ENCODE assay signal across 18 cellular contexts in genomic region chr6:83216806-83217205, GRCh38.
"Had no signal": no experiment of that assay in that cellular context is flagged by ENCODE, and none has a peak within 500 bp of the region (broad histone marks: within the 10 kb centered on the region; RNA-seq: fewer than 3 reads in every experiment).

No MANE protein-coding gene starts in this region.

- H3K4me1 ChIP-seq: breast epithelium, gastroesophageal sphincter, left lung, tibial artery, uterus had no signal

- H3K9me3 ChIP-seq: breast epithelium, gastroesophageal sphincter, left lung, tibial artery, uterus had no signal

- H3K4me3 Mint-ChIP-seq: activated CD8-positive, alpha-beta T cell treated with anti-CD3 and anti-CD28 coated beads for 36 hours; activated naive CD8-positive, alpha-beta T cell; activated T-cell treated with anti-CD3 and anti-CD28 coated beads, Interleukin-2, amount 50 U/mL, for 72 hours; natural killer cell treated with Interleukin-12 subunit alpha and Interleukin-12 subunit beta and Interleukin-15 and Interleukin-18, amount 100 ng/mL, for 72 hours; T-cell had no signal

- H3K27ac Mint-ChIP-seq: activated CD8-positive, alpha-beta T cell treated with anti-CD3 and anti-CD28 coated beads for 36 hours; activated naive CD8-positive, alpha-beta T cell; activated T-cell treated with anti-CD3 and anti-CD28 coated beads, Interleukin-2, amount 50 U/mL, for 72 hours; natural killer cell treated with Interleukin-12 subunit alpha and Interleukin-12 subunit beta and Interleukin-15 and Interleukin-18, amount 100 ng/mL, for 72 hours; T-cell had no signal

- H3K27ac ChIP-seq: breast epithelium, epithelial cell of prostate, gastroesophageal sphincter, left lung, tibial artery, uterus had no signal

- DNase-seq: activated CD4-positive, alpha-beta T cell treated with anti-CD3 and anti-CD28 coated beads for 4 hours; activated CD8-positive, alpha-beta T cell treated with anti-CD3 and anti-CD28 coated beads for 36 hours; activated gamma-delta T cell; activated T-cell treated with anti-CD3 and anti-CD28 coated beads, Interleukin-2, amount 50 U/mL, for 72 hours; cerebellar nuclear complex; left lung; posterior cingulate gyrus; retina; stimulated activated CD4-positive, alpha-beta T cell treated with anti-CD3 and anti-CD28 coated beads, Interleukin-2, amount 100 ng/mL, for 48 hours; stimulated activated naive CD4-positive, alpha-beta T cell; T-cell; tibial artery; uterus had no signal

- H3K4me1 Mint-ChIP-seq: T-cell had no signal

- H3K27me3 ChIP-seq: breast epithelium, gastroesophageal sphincter, left lung, tibial artery, uterus had no signal

- H3K36me3 Mint-ChIP-seq: activated naive CD8-positive, alpha-beta T cell; natural killer cell treated with Interleukin-12 subunit alpha and Interleukin-12 subunit beta and Interleukin-15 and Interleukin-18, amount 100 ng/mL, for 72 hours; T-cell had no signal

- ATAC-seq: activated CD8-positive, alpha-beta T cell treated with anti-CD3 and anti-CD28 coated beads for 36 hours; activated T-cell treated with anti-CD3 and anti-CD28 coated beads, Interleukin-2, amount 50 U/mL, for 72 hours; gastroesophageal sphincter; left lung; natural killer cell treated with Interleukin-12 subunit alpha and Interleukin-12 subunit beta and Interleukin-15 and Interleukin-18, amount 100 ng/mL, for 72 hours; T-cell had no signal

- H3K4me3 ChIP-seq: breast epithelium, gastroesophageal sphincter, left lung, tibial artery, uterus had no signal

- H3K36me3 ChIP-seq: breast epithelium, left lung, tibial artery, uterus had no signal

- H3K9me3 Mint-ChIP-seq: activated CD8-positive, alpha-beta T cell treated with anti-CD3 and anti-CD28 coated beads for 36 hours; activated T-cell treated with anti-CD3 and anti-CD28 coated beads, Interleukin-2, amount 50 U/mL, for 72 hours; natural killer cell treated with Interleukin-12 subunit alpha and Interleukin-12 subunit beta and Interleukin-15 and Interleukin-18, amount 100 ng/mL, for 72 hours; T-cell had no signal
